In genomic region chr10:95430231-95430951, GRCh38 we compare ENCODE assay signal across 8 cellular contexts.
DNase-seq lines count a peak whose midpoint lies in the region; ATAC-seq and TF ChIP-seq lines count a peak whose summit lies in the region.

No MANE protein-coding gene starts in this region.

- H3K9me3 Mint-ChIP-seq in neural crest cell = no peaks in the 10 kb centered on the region

- no peaks in the 10 kb centered on the region for H3K27me3 Mint-ChIP-seq in neural crest cell (ENCODE audit: low read depth)

- H3K27me3 ChIP-seq in esophagus muscularis mucosa = no peaks in the 10 kb centered on the region

- H3K36me3 ChIP-seq in esophagus muscularis mucosa = peaks cover 23 to 76% (median 68%) of the 10 kb centered on the region in 4 donors

- intact Hi-C loops in esophagus muscularis mucosa (cut with DNase I) = loop anchor here (5.0 kb wide), 2 partner anchors 127 to 172 kb away; no protein-coding TSS in a partner anchor

- H3K4me3 ChIP-seq in esophagus muscularis mucosa = no peak overlapping the region

- ATAC-seq in GM19025 (IDR thresholded peaks at IDR 0.05; ENCODE audit: low read depth, unreplicated experiment) = peak; percentile 79
- peak; percentile 74 for ATAC-seq in HG03103 (IDR thresholded peaks at IDR 0.05; ENCODE audit: low read depth, unreplicated experiment)

- no peak overlapping the region for H3K27ac Mint-ChIP-seq in neural crest cell (ENCODE audit: unreplicated experiment)

- peaks cover 83 to 100% (median 99%) of the 10 kb centered on the region in 4 donors for H3K4me1 ChIP-seq in esophagus muscularis mucosa

- no peak for TF ChIP-seq POLR2A in esophagus muscularis mucosa (IDR thresholded peaks at IDR 0.05; ENCODE audit: low read depth)

- 34% methylated on average over 10 of the region's 12 CpGs for WGBS in esophagus muscularis mucosa

- H3K27ac ChIP-seq in esophagus muscularis mucosa (replicated peaks in 1 of 4) = peak overlapping the region; percentile 85 to 97 (median 94)

- peaks cover 3% of the 10 kb centered on the region for H3K36me3 Mint-ChIP-seq in neural crest cell (ENCODE audit: low read depth)

- no peak for TF ChIP-seq EP300 in esophagus muscularis mucosa (IDR thresholded peaks at IDR 0.05)

- peak; percentile 35 for DNase-seq in COLO829 (ENCODE audit: low spot score)
- peak; percentile 30 for DNase-seq in NCI-H748 treated with DMSO at 0.1 percent for 48 hours (lab: John Stamatoyannopoulos, UW)
- DNase-seq in activated CD8-positive, alpha-beta memory T cell treated with anti-CD3 and anti-CD28 coated beads, Interleukin-2, amount 50 U/mL, for 48 hours = peak; percentile 61
- DNase-seq in esophagus muscularis mucosa (ENCODE audit: extremely low spot score) = no peak
- DNase-seq in neural crest cell (ENCODE audit: low read depth, low spot score) = peak; percentile 28
- no peak for DNase-seq in foreskin melanocyte

- no peaks in the 10 kb centered on the region for H3K9me3 ChIP-seq in esophagus muscularis mucosa

- H3K4me1 Mint-ChIP-seq in neural crest cell = peaks cover 36% of the 10 kb centered on the region

- TF ChIP-seq CTCF in esophagus muscularis mucosa (IDR thresholded peaks at IDR 0.05) = peak; percentile 94 to 97 (median 95)
- TF ChIP-seq CTCF in neural crest cell (conservative IDR thresholded peaks at IDR 0.05) = peak; percentile 99

- no peak overlapping the region for H3K4me3 Mint-ChIP-seq in neural crest cell

Comparison
In these comparisons a context has a peak if more than half of its experiments do, and no peak if none do; other contexts are left out.
1. DNase-seq: peak in COLO829 (single experiment), NCI-H748 treated with DMSO at 0.1 percent for 48 hours (single experiment), activated CD8-positive, alpha-beta memory T cell treated with anti-CD3 and anti-CD28 coated beads, Interleukin-2, amount 50 U/mL, for 48 hours (single experiment) and neural crest cell (single experiment); none in esophagus muscularis mucosa (single experiment) and foreskin melanocyte (single experiment).